Comparison of ENCODE assay signal across 11 cellular contexts in genomic region chr5:163350083-163350482, GRCh38.
DNase-seq lines count a peak whose midpoint lies in the region; ATAC-seq, FAIRE-seq and TF ChIP-seq lines count a peak whose summit lies in the region.
"Had no signal": no experiment of that assay in that cellular context is flagged by ENCODE, and none has a peak within 500 bp of the region (broad histone marks: within the 10 kb centered on the region; RNA-seq: fewer than 3 reads in every experiment).

No MANE protein-coding gene starts in this region.

- H2AFZ ChIP-seq in Karpas-422 (ENCODE audit: low read length) (no peak overlapping the region; the same call in 1 of the 2 replicates), astrocyte (ENCODE audit: low read depth, low read length) (no peak overlapping the region), neural cell (ENCODE audit: low read depth, low read length) (peak overlapping the region; percentile 15)

- H3K27ac ChIP-seq in Karpas-422 (ENCODE audit: low read length): peak overlapping the region; percentile 95
- no peak overlapping the region for H3K27ac ChIP-seq in astrocyte (ENCODE audit: low read depth, low read length)
- H3K27ac ChIP-seq in neural cell (ENCODE audit: low read length): peak overlapping the region; percentile 37
- H3K27ac ChIP-seq: psoas muscle, WERI-Rb-1 had no signal

- H3F3A ChIP-seq in neural cell (ENCODE audit: insufficient read depth, low read length, poor library complexity, severe bottlenecking): no peaks in the 10 kb centered on the region

- H3K36me3 Mint-ChIP-seq in astrocyte (ENCODE audit: low read depth, unreplicated experiment): no peaks in the 10 kb centered on the region
- no peaks in the 10 kb centered on the region for H3K36me3 Mint-ChIP-seq in activated CD8-positive, alpha-beta memory T cell treated with anti-CD3 and anti-CD28 coated beads, Interleukin-2, amount 10 ng/mL, durations not matched to agents 7 days and 5 days

- H3K27me3 ChIP-seq in Karpas-422 (ENCODE audit: low read length) (no peaks in the 10 kb centered on the region), astrocyte (ENCODE audit: insufficient read depth, low read length) (peaks cover 3% of the 10 kb centered on the region), neural cell (ENCODE audit: insufficient read depth, low read depth, low read length) (no peaks in the 10 kb centered on the region)

- no peak for TF ChIP-seq EP300 in neural cell (conservative IDR thresholded peaks at IDR 0.05; ENCODE audit: poor library complexity, severe bottlenecking)

- DNase-seq in Karpas-422 (peak; percentile 91), astrocyte (ENCODE audit: low read depth) (no peak), frontal cortex (ENCODE audit: low spot score in 2 of 2) (no peak)
- no peak for DNase-seq in activated CD8-positive, alpha-beta memory T cell treated with anti-CD3 and anti-CD28 coated beads, Interleukin-2, amount 10 ng/mL, durations not matched to agents 7 days and 5 days
- DNase-seq: NCI-H526 treated with DMSO at 0.1 percent for 48 hours, psoas muscle, WERI-Rb-1 had no signal

- H3K4me1 ChIP-seq in Karpas-422 (ENCODE audit: low read length): peaks cover 71% of the 10 kb centered on the region
- no peaks in the 10 kb centered on the region for H3K4me1 ChIP-seq in astrocyte (ENCODE audit: insufficient read depth, low read length)
- H3K4me1 ChIP-seq: psoas muscle had no signal

- no peaks in the 10 kb centered on the region for H3K9me3 ChIP-seq in Karpas-422 (ENCODE audit: low read length)
- H3K9me3 ChIP-seq in astrocyte (ENCODE audit: insufficient read depth, low read depth, low read length): no peaks in the 10 kb centered on the region
- H3K9me3 ChIP-seq in neural cell (ENCODE audit: low read length): no peaks in the 10 kb centered on the region
- H3K9me3 ChIP-seq: psoas muscle had no signal

- H4K20me1 ChIP-seq in Karpas-422 (ENCODE audit: insufficient read depth, low read depth, low read length) (no peaks in the 10 kb centered on the region), astrocyte (ENCODE audit: insufficient read depth, low read length) (no peaks in the 10 kb centered on the region), neural cell (ENCODE audit: insufficient read depth) (no peaks in the 10 kb centered on the region)

- H3K4me2 ChIP-seq in Karpas-422 (ENCODE audit: low read depth, low read length, poor library complexity, severe bottlenecking) (peak overlapping the region; percentile 56), astrocyte (ENCODE audit: low read length) (no peak overlapping the region), neural cell (ENCODE audit: low read length) (peak overlapping the region; percentile 21)

- no peaks in the 10 kb centered on the region for H3K27me3 Mint-ChIP-seq in astrocyte (ENCODE audit: low read depth, unreplicated experiment)
- peaks cover 5% of the 10 kb centered on the region for H3K27me3 Mint-ChIP-seq in activated CD8-positive, alpha-beta memory T cell treated with anti-CD3 and anti-CD28 coated beads, Interleukin-2, amount 10 ng/mL, durations not matched to agents 7 days and 5 days

- no peak for ATAC-seq in activated CD8-positive, alpha-beta memory T cell treated with anti-CD3 and anti-CD28 coated beads, Interleukin-2, amount 10 ng/mL, durations not matched to agents 7 days and 5 days
- no peak for ATAC-seq in GM21390 (IDR thresholded peaks at IDR 0.05; ENCODE audit: unreplicated experiment)
- ATAC-seq in GM19455 (IDR thresholded peaks at IDR 0.05; ENCODE audit: unreplicated experiment): no peak

- TF ChIP-seq CTCF in GM12874 (IDR thresholded peaks at IDR 0.05; ENCODE audit: insufficient read depth, low read depth, low read length) (peak; percentile 13; the same call in 1 of the 2 replicates), astrocyte (IDR thresholded peaks at IDR 0.05; ENCODE audit: insufficient read depth, low read depth, low read length) (peak; percentile 3), neural cell (IDR thresholded peaks at IDR 0.05; ENCODE audit: poor library complexity, severe bottlenecking) (peak; percentile 43)

- FAIRE-seq in astrocyte (lab: Jason Lieb, UNC): no peak
- no peak for FAIRE-seq in frontal cortex (lab: Jason Lieb, UNC)

- H3K9me3 Mint-ChIP-seq in astrocyte (ENCODE audit: unreplicated experiment): no peaks in the 10 kb centered on the region
- no peaks in the 10 kb centered on the region for H3K9me3 Mint-ChIP-seq in activated CD8-positive, alpha-beta memory T cell treated with anti-CD3 and anti-CD28 coated beads, Interleukin-2, amount 10 ng/mL, durations not matched to agents 7 days and 5 days (ENCODE audit: low read depth)

- H3K4me1 Mint-ChIP-seq in astrocyte (ENCODE audit: low read depth, unreplicated experiment): no peaks in the 10 kb centered on the region
- H3K4me1 Mint-ChIP-seq in activated CD8-positive, alpha-beta memory T cell treated with anti-CD3 and anti-CD28 coated beads, Interleukin-2, amount 10 ng/mL, durations not matched to agents 7 days and 5 days: no peaks in the 10 kb centered on the region

- H3K4me3 Mint-ChIP-seq in astrocyte (ENCODE audit: unreplicated experiment): no peak overlapping the region
- no peak overlapping the region for H3K4me3 Mint-ChIP-seq in activated CD8-positive, alpha-beta memory T cell treated with anti-CD3 and anti-CD28 coated beads, Interleukin-2, amount 10 ng/mL, durations not matched to agents 7 days and 5 days

- no peak for TF ChIP-seq RAD21 in neural cell (conservative IDR thresholded peaks at IDR 0.05)

- no peak overlapping the region for H3K27ac Mint-ChIP-seq in astrocyte (ENCODE audit: unreplicated experiment)
- H3K27ac Mint-ChIP-seq in activated CD8-positive, alpha-beta memory T cell treated with anti-CD3 and anti-CD28 coated beads, Interleukin-2, amount 10 ng/mL, durations not matched to agents 7 days and 5 days: no peak overlapping the region

- H3K4me3 ChIP-seq in Karpas-422 (ENCODE audit: low read length) (peak overlapping the region; percentile 16; the same call in 1 of the 2 replicates), astrocyte (ENCODE audit: insufficient read depth, low read depth, low read length) (no peak overlapping the region), neural cell (ENCODE audit: low read length) (peak overlapping the region; percentile 6)
- H3K4me3 ChIP-seq: psoas muscle had no signal

- H3K79me2 ChIP-seq in Karpas-422 (ENCODE audit: low read length): no peaks in the 10 kb centered on the region
- H3K79me2 ChIP-seq in astrocyte (ENCODE audit: insufficient read depth, low read length): no peaks in the 10 kb centered on the region
- no peaks in the 10 kb centered on the region for H3K79me2 ChIP-seq in neural cell (replicated peaks; ENCODE audit: insufficient read depth, low read length)

- H3K36me3 ChIP-seq in Karpas-422 (ENCODE audit: insufficient read depth, low read length) (no peaks in the 10 kb centered on the region), astrocyte (ENCODE audit: insufficient read depth, low read length) (no peaks in the 10 kb centered on the region), neural cell (ENCODE audit: insufficient read depth, low read length) (no peaks in the 10 kb centered on the region)
- H3K36me3 ChIP-seq: WERI-Rb-1 had no signal

- H3K9me2 ChIP-seq in Karpas-422 (replicated peaks; ENCODE audit: insufficient read depth, low read length) (no peaks in the 10 kb centered on the region), neural cell (ENCODE audit: insufficient read depth, low read length) (no peaks in the 10 kb centered on the region)

- CTCF ChIA-PET in activated CD8-positive, alpha-beta memory T cell treated with anti-CD3 and anti-CD28 coated beads, Interleukin-2, amount 10 ng/mL, durations not matched to agents 7 days and 5 days (lab: Charles Lee): no interaction called here

- H3K9ac ChIP-seq in Karpas-422 (ENCODE audit: low read length) (peak overlapping the region; percentile 35), astrocyte (ENCODE audit: low read length) (no peak overlapping the region), neural cell (ENCODE audit: low read length) (no peak overlapping the region)

TF ChIP-seq in neural cell, 6 proteins besides CTCF, POLR2A, EP300 and RAD21:
- no peak for TF ChIP-seq EZH2 (IDR thresholded peaks at IDR 0.05; ENCODE audit: borderline replicate concordance, insufficient read depth, low read length, poor library complexity, severe bottlenecking)
- TF ChIP-seq POLR2AphosphoS5 (IDR thresholded peaks at IDR 0.05): no peak
- no peak for TF ChIP-seq TAF1 (IDR thresholded peaks at IDR 0.05; ENCODE audit: low read depth)
- no peak for TF ChIP-seq MXI1 (conservative IDR thresholded peaks at IDR 0.05; ENCODE audit: poor library complexity, severe bottlenecking)
- TF ChIP-seq SMC3 (conservative IDR thresholded peaks at IDR 0.05; ENCODE audit: poor library complexity): no peak
- no peak for TF ChIP-seq REST (IDR thresholded peaks at IDR 0.05; ENCODE audit: borderline replicate concordance)
